19 cellular contexts compared by ENCODE assay signal in the genomic region with DNA sequence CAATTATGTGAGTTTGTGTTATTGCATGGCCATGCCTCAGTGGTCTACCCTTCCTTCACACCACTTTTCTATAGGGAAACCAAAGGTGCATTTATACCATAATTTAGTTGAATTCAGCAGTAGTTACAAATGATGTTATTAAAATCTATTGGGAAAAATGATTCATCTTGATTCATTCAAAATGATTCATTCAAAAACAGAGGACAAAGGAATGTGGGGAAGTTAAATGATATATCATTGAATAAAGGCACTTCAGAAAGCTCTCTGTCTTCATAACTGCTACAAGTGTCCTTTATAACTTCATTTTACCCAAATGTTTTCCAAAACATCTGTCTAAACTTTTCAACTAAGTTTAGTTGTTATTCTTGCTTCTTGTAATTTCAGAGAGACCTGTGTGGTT.
"Had no signal": no experiment of that assay in that cellular context is flagged by ENCODE, and none has a peak within 500 bp of the region (broad histone marks: within the 10 kb centered on the region; RNA-seq: fewer than 3 reads in every experiment).

No MANE protein-coding gene starts in this region.

- H3K9me3 Mint-ChIP-seq: activated B cell treated with CpG ODN at 0.5 μM for 24 hours; activated CD8-positive, alpha-beta T cell treated with anti-CD3 and anti-CD28 coated beads for 36 hours had no signal

- H3K27ac ChIP-seq: adrenal gland, coronary artery, heart left ventricle, skin epidermis, upper lobe of left lung had no signal

- H3K4me1 ChIP-seq: adrenal gland, heart left ventricle, upper lobe of left lung had no signal

- H3K4me3 ChIP-seq: adrenal gland, coronary artery, heart left ventricle, skin epidermis, upper lobe of left lung had no signal

- DNase-seq: activated B cell treated with CpG ODN at 0.5 μM for 24 hours; activated CD4-positive, alpha-beta T cell treated with anti-CD3 and anti-CD28 coated beads for 48 hours; activated CD8-positive, alpha-beta T cell treated with anti-CD3 and anti-CD28 coated beads for 36 hours; activated effector memory CD4-positive, alpha-beta T cell treated with Interleukin-2 at 50 U/mL for 16 hours; activated naive CD4-positive, alpha-beta T cell treated with anti-CD3 and anti-CD28 coated beads, Interleukin-2, amount 50 U/mL, for 16 hours; activated T-cell treated with anti-CD3 and anti-CD28 coated beads, Interleukin-2, amount 50 U/mL, for 4 hours; adrenal gland; central memory CD4-positive, alpha-beta T cell; foreskin melanocyte; heart left ventricle; immature natural killer cell; naive thymus-derived CD8-positive, alpha-beta T cell; stimulated activated CD4-positive, alpha-beta T cell treated with anti-CD3 and anti-CD28 coated beads, Interleukin-15, amount 100 ng/mL, for 24 hours; stimulated activated CD4-positive, alpha-beta T cell treated with anti-CD3 and anti-CD28 coated beads, Interleukin-4, amount 100 ng/mL, for 1 hour; stimulated activated naive CD4-positive, alpha-beta T cell; upper lobe of left lung had no signal

- H3K36me3 Mint-ChIP-seq: immature natural killer cell; naive thymus-derived CD8-positive, alpha-beta T cell had no signal

- H3K4me1 Mint-ChIP-seq: activated B cell treated with CpG ODN at 0.5 μM for 24 hours; immature natural killer cell; naive thymus-derived CD8-positive, alpha-beta T cell had no signal

- ATAC-seq: activated CD8-positive, alpha-beta T cell treated with anti-CD3 and anti-CD28 coated beads for 36 hours; activated T-cell treated with anti-CD3 and anti-CD28 coated beads, Interleukin-2, amount 50 U/mL, for 4 hours; heart left ventricle; naive thymus-derived CD8-positive, alpha-beta T cell had no signal

- H3K9me3 ChIP-seq: adrenal gland, heart left ventricle, upper lobe of left lung had no signal

- H3K27me3 Mint-ChIP-seq: activated B cell treated with CpG ODN at 0.5 μM for 24 hours; activated CD8-positive, alpha-beta T cell treated with anti-CD3 and anti-CD28 coated beads for 36 hours; naive thymus-derived CD8-positive, alpha-beta T cell had no signal

- H3K4me3 Mint-ChIP-seq: activated B cell treated with CpG ODN at 0.5 μM for 24 hours; activated CD8-positive, alpha-beta T cell treated with anti-CD3 and anti-CD28 coated beads for 36 hours; activated T-cell treated with anti-CD3 and anti-CD28 coated beads, Interleukin-2, amount 50 U/mL, for 4 hours; immature natural killer cell; naive thymus-derived CD8-positive, alpha-beta T cell; T-helper 2 cell treated with Interferon-gamma antibody and Interleukin-4, amounts not matched to agents 5 μg/mL and 100 μg/mL, for 36 hours had no signal

- H3K27ac Mint-ChIP-seq: activated B cell treated with CpG ODN at 0.5 μM for 24 hours; activated CD8-positive, alpha-beta T cell treated with anti-CD3 and anti-CD28 coated beads for 36 hours; immature natural killer cell; naive thymus-derived CD8-positive, alpha-beta T cell; T-helper 2 cell treated with Interferon-gamma antibody and Interleukin-4, amounts not matched to agents 5 μg/mL and 100 μg/mL, for 36 hours had no signal

- H3K36me3 ChIP-seq: adrenal gland, heart left ventricle, upper lobe of left lung had no signal

- H3K27me3 ChIP-seq: adrenal gland, heart left ventricle, upper lobe of left lung had no signal
